In genomic region chr7:106679153-106679931, GRCh38 we compare ENCODE assay signal across 8 cellular contexts. TPM values are rescaled to one million over a fixed set of nuclear protein-coding genes. Genes with fewer than 3 reads are reported as not detected.
A peak's percentile ranks its signal among the peaks of the same experiment; 100 is the strongest.
DNase-seq lines count a peak whose midpoint lies in the region; ATAC-seq and TF ChIP-seq lines count a peak whose summit lies in the region.

No MANE protein-coding gene starts in this region.

- H3K4me1 Mint-ChIP-seq in activated CD4-positive, alpha-beta T cell treated with anti-CD3 and anti-CD28 coated beads, Interleukin-2, amount 10 ng/mL, durations not matched to agents 24 days and 14 days, result peaks cover 5% of the 10 kb centered on the region
- H3K4me1 Mint-ChIP-seq in activated naive CD8-positive, alpha-beta T cell treated with anti-CD3 and anti-CD28 coated beads, Interleukin-2, amount 10 ng/mL, durations not matched to agents 7 days and 5 days, result peaks cover 9% of the 10 kb centered on the region

- peak; percentile 74 for ATAC-seq in activated naive CD8-positive, alpha-beta T cell treated with anti-CD3 and anti-CD28 coated beads, Interleukin-2, amount 10 ng/mL, durations not matched to agents 7 days and 5 days (ENCODE audit: low read depth)
- ATAC-seq in HG02870 (IDR thresholded peaks at IDR 0.05; ENCODE audit: unreplicated experiment), result no peak

- DNase-seq in activated CD4-positive, alpha-beta T cell treated with anti-CD3 and anti-CD28 coated beads, Interleukin-2, amount 10 ng/mL, durations not matched to agents 24 days and 14 days, result no peak
- no peak for DNase-seq in activated CD4-positive, alpha-beta T cell treated with anti-CD3 and anti-CD28 coated beads for 1 hour
- DNase-seq in HK-2 (ENCODE audit: unreplicated experiment), result peak; percentile 51
- DNase-seq in activated naive CD8-positive, alpha-beta T cell treated with anti-CD3 and anti-CD28 coated beads, Interleukin-2, amount 10 ng/mL, durations not matched to agents 7 days and 5 days, result no peak
- peak; percentile 13 to 31 for DNase-seq in stimulated activated CD8-positive, alpha-beta memory T cell treated with anti-CD3 and anti-CD28 coated beads, Interleukin-15, amount 100 ng/mL, for 48 hours (ENCODE audit: low read depth in 2 of 2)
- DNase-seq in vagina (ENCODE audit: extremely low spot score in 2 of 2), result no peak
- no peak for DNase-seq in AG08396 (ENCODE audit: low spot score)

- no peak for TF ChIP-seq CTCF in vagina (IDR thresholded peaks at IDR 0.05)

- peaks cover 3% of the 10 kb centered on the region for H3K27me3 Mint-ChIP-seq in activated CD4-positive, alpha-beta T cell treated with anti-CD3 and anti-CD28 coated beads, Interleukin-2, amount 10 ng/mL, durations not matched to agents 24 days and 14 days
- H3K27me3 Mint-ChIP-seq in activated naive CD8-positive, alpha-beta T cell treated with anti-CD3 and anti-CD28 coated beads, Interleukin-2, amount 10 ng/mL, durations not matched to agents 7 days and 5 days, result peaks cover 2% of the 10 kb centered on the region

- peaks cover 3% of the 10 kb centered on the region for H3K9me3 Mint-ChIP-seq in activated CD4-positive, alpha-beta T cell treated with anti-CD3 and anti-CD28 coated beads, Interleukin-2, amount 10 ng/mL, durations not matched to agents 24 days and 14 days
- H3K9me3 Mint-ChIP-seq in activated naive CD8-positive, alpha-beta T cell treated with anti-CD3 and anti-CD28 coated beads, Interleukin-2, amount 10 ng/mL, durations not matched to agents 7 days and 5 days, result peaks cover 4% of the 10 kb centered on the region

- no peaks in the 10 kb centered on the region for H3K4me1 ChIP-seq in vagina

- TF ChIP-seq POLR2A in vagina (IDR thresholded peaks at IDR 0.05), result no peak

- POLR2A ChIA-PET in activated naive CD8-positive, alpha-beta T cell treated with anti-CD3 and anti-CD28 coated beads, Interleukin-2, amount 10 ng/mL, durations not matched to agents 7 days and 5 days (lab: Charles Lee), result interaction anchor here (1.2 kb wide), 1 partner anchor 19 kb away, joined by 3 read pairs; no protein-coding TSS in a partner anchor

- no peaks in the 10 kb centered on the region for H3K27me3 ChIP-seq in vagina

- no peak overlapping the region for H3K27ac ChIP-seq in vagina

- H3K4me3 ChIP-seq in vagina, result no peak overlapping the region

- intact Hi-C loops in activated CD4-positive, alpha-beta T cell treated with anti-CD3 and anti-CD28 coated beads, Interleukin-2, amount 10 ng/mL, durations not matched to agents 24 days and 14 days (cut with micrococcal nuclease), result no loop called here
- intact Hi-C loops in vagina (cut with DNase I), result no loop called here

- H3K4me3 Mint-ChIP-seq in activated CD4-positive, alpha-beta T cell treated with anti-CD3 and anti-CD28 coated beads, Interleukin-2, amount 10 ng/mL, durations not matched to agents 24 days and 14 days, result no peak overlapping the region
- no peak overlapping the region for H3K4me3 Mint-ChIP-seq in activated naive CD8-positive, alpha-beta T cell treated with anti-CD3 and anti-CD28 coated beads, Interleukin-2, amount 10 ng/mL, durations not matched to agents 7 days and 5 days

- no peaks in the 10 kb centered on the region for H3K9me3 ChIP-seq in vagina

- no peaks in the 10 kb centered on the region for H3K36me3 ChIP-seq in vagina

- no peaks in the 10 kb centered on the region for H3K36me3 Mint-ChIP-seq in activated CD4-positive, alpha-beta T cell treated with anti-CD3 and anti-CD28 coated beads, Interleukin-2, amount 10 ng/mL, durations not matched to agents 24 days and 14 days (ENCODE audit: low read depth)
- H3K36me3 Mint-ChIP-seq in activated naive CD8-positive, alpha-beta T cell treated with anti-CD3 and anti-CD28 coated beads, Interleukin-2, amount 10 ng/mL, durations not matched to agents 7 days and 5 days, result no peaks in the 10 kb centered on the region

- H3K27ac Mint-ChIP-seq in activated CD4-positive, alpha-beta T cell treated with anti-CD3 and anti-CD28 coated beads, Interleukin-2, amount 10 ng/mL, durations not matched to agents 24 days and 14 days, result peak overlapping the region; percentile 0
- H3K27ac Mint-ChIP-seq in activated naive CD8-positive, alpha-beta T cell treated with anti-CD3 and anti-CD28 coated beads, Interleukin-2, amount 10 ng/mL, durations not matched to agents 7 days and 5 days, result peak overlapping the region; percentile 9

RNA-seq across cellular contexts. Expression of gene CCDC71L, which starts 18.4 kb away (rescaled TPM):
- total RNA-seq in activated CD4-positive, alpha-beta T cell treated with anti-CD3 and anti-CD28 coated beads, Interleukin-2, amount 10 ng/mL, durations not matched to agents 24 days and 14 days, result 19.5 and 21.3 TPM in 2 replicates
- total RNA-seq in activated naive CD8-positive, alpha-beta T cell treated with anti-CD3 and anti-CD28 coated beads, Interleukin-2, amount 10 ng/mL, durations not matched to agents 7 days and 5 days, result 10 to 100 TPM; 20.5 to 22.3 TPM
- total RNA-seq in vagina, result 52.5 TPM

Comparison
In these comparisons a context has a peak if more than half of its experiments do, and no peak if none do; other contexts are left out.
1. DNase-seq: peak in HK-2 (single experiment) and stimulated activated CD8-positive, alpha-beta memory T cell treated with anti-CD3 and anti-CD28 coated beads, Interleukin-15, amount 100 ng/mL, for 48 hours (2 of 2); none in activated CD4-positive, alpha-beta T cell treated with anti-CD3 and anti-CD28 coated beads, Interleukin-2, amount 10 ng/mL, durations not matched to agents 24 days and 14 days (single experiment), activated CD4-positive, alpha-beta T cell treated with anti-CD3 and anti-CD28 coated beads for 1 hour (single experiment), activated naive CD8-positive, alpha-beta T cell treated with anti-CD3 and anti-CD28 coated beads, Interleukin-2, amount 10 ng/mL, durations not matched to agents 7 days and 5 days (single experiment), vagina (0 of 2) and AG08396 (single experiment).